ENCODE assay signal across 1 cellular context in the genomic region with DNA sequence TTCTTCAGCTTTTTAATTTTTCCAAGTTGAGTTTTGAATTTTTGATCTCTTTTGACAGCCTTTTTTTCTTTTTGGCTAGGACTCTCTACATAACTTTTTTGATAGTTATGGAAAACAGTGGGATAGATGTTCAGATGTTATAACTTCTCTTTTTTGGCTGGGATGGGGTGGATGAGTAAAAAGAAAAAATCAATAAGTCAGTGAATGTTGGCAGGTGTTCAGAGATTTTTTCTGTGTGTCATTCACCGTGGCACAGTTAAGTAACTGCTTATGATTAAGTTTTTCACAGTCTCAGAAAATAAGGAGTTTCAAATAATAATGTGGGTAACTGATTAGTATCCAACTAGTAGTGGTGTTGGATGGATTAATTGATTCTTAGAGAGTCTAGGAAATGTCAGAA.
TF ChIP-seq lines count a peak whose summit lies in the region.

No MANE protein-coding gene starts in this region.

TF ChIP-seq in SK-N-SH treated with all-trans-retinoic acid at 6 μM for 48 hours, 23 proteins besides CTCF, POLR2A, EP300 and RAD21 (continued from another document):
- TF ChIP-seq, protein P1, sequence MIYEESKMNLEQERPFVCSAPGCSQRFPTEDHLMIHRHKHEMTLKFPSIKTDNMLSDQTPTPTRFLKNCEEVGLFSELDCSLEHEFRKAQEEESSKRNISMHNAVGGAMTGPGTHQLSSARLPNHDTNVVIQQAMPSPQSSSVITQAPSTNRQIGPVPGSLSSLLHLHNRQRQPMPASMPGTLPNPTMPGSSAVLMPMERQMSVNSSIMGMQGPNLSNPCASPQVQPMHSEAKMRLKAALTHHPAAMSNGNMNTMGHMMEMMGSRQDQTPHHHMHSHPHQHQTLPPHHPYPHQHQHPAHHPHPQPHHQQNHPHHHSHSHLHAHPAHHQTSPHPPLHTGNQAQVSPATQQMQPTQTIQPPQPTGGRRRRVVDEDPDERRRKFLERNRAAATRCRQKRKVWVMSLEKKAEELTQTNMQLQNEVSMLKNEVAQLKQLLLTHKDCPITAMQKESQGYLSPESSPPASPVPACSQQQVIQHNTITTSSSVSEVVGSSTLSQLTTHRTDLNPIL (CRISPR knock-in tag; IDR thresholded peaks at IDR 0.05; ENCODE audit: low read depth) = no peak
- TF ChIP-seq RARB (CRISPR knock-in tag; IDR thresholded peaks at IDR 0.05) (no peak), SNAI2 (CRISPR knock-in tag; IDR thresholded peaks at IDR 0.05) (no peak), ZC3H10 (CRISPR knock-in tag; IDR thresholded peaks at IDR 0.05) (no peak), PPARA (CRISPR knock-in tag; IDR thresholded peaks at IDR 0.05; ENCODE audit: borderline replicate concordance) (no peak), BACH2 (CRISPR knock-in tag; IDR thresholded peaks at IDR 0.05; ENCODE audit: borderline replicate concordance) (no peak), ZNF70 (CRISPR knock-in tag; IDR thresholded peaks at IDR 0.05) (no peak), ZNF565 (CRISPR knock-in tag; conservative IDR thresholded peaks at IDR 0.05; ENCODE audit: low read depth) (no peak)
- TF ChIP-seq, protein P2, sequence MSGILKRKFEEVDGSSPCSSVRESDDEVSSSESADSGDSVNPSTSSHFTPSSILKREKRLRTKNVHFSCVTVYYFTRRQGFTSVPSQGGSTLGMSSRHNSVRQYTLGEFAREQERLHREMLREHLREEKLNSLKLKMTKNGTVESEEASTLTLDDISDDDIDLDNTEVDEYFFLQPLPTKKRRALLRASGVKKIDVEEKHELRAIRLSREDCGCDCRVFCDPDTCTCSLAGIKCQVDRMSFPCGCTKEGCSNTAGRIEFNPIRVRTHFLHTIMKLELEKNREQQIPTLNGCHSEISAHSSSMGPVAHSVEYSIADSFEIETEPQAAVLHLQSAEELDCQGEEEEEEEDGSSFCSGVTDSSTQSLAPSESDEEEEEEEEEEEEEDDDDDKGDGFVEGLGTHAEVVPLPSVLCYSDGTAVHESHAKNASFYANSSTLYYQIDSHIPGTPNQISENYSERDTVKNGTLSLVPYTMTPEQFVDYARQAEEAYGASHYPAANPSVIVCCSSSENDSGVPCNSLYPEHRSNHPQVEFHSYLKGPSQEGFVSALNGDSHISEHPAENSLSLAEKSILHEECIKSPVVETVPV (CRISPR knock-in tag; IDR thresholded peaks at IDR 0.05) = no peak
- TF ChIP-seq, protein P3, sequence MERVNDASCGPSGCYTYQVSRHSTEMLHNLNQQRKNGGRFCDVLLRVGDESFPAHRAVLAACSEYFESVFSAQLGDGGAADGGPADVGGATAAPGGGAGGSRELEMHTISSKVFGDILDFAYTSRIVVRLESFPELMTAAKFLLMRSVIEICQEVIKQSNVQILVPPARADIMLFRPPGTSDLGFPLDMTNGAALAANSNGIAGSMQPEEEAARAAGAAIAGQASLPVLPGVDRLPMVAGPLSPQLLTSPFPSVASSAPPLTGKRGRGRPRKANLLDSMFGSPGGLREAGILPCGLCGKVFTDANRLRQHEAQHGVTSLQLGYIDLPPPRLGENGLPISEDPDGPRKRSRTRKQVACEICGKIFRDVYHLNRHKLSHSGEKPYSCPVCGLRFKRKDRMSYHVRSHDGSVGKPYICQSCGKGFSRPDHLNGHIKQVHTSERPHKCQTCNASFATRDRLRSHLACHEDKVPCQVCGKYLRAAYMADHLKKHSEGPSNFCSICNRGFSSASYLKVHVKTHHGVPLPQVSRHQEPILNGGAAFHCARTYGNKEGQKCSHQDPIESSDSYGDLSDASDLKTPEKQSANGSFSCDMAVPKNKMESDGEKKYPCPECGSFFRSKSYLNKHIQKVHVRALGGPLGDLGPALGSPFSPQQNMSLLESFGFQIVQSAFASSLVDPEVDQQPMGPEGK (CRISPR knock-in tag; IDR thresholded peaks at IDR 0.05; ENCODE audit: borderline replicate concordance) = no peak
